In genomic region chr13:19957320-19958118, GRCh38 we compare ENCODE assay signal across 1 cellular context.
TF ChIP-seq lines count a peak whose summit lies in the region.

No MANE protein-coding gene starts in this region.

TF ChIP-seq in GM23338, 12 proteins besides CTCF, POLR2A, EP300 and RAD21 (continued from another document):
- no peak for TF ChIP-seq ZNF462 (CRISPR knock-in tag; IDR thresholded peaks at IDR 0.05)
- no peak for TF ChIP-seq REST (IDR thresholded peaks at IDR 0.05; ENCODE audit: unreplicated experiment)
- no peak for TF ChIP-seq JUNB (IDR thresholded peaks at IDR 0.05; ENCODE audit: unreplicated experiment)
- TF ChIP-seq ZNF114 (CRISPR knock-in tag; IDR thresholded peaks at IDR 0.05) = no peak
- TF ChIP-seq NANOG (IDR thresholded peaks at IDR 0.05; ENCODE audit: borderline replicate concordance) = no peak
- TF ChIP-seq EZH2 (IDR thresholded peaks at IDR 0.05; ENCODE audit: low read depth, unreplicated experiment) = no peak
